In genomic region chr5:52007230-52007858, GRCh38 we compare ENCODE assay signal across 8 cellular contexts.
DNase-seq lines count a peak whose midpoint lies in the region; ATAC-seq and FAIRE-seq lines count a peak whose summit lies in the region.

No MANE protein-coding gene starts in this region.

- ATAC-seq in GM19035 (IDR thresholded peaks at IDR 0.05; ENCODE audit: unreplicated experiment) (peak; percentile 65), HG03469 (IDR thresholded peaks at IDR 0.05; ENCODE audit: unreplicated experiment) (no peak)

- peak; percentile 69 for DNase-seq in Ammon's horn (ENCODE audit: low spot score)
- DNase-seq in NCI-H1436 treated with DMSO at 0.1 percent for 48 hours (lab: John Stamatoyannopoulos, UW): peak; percentile 78
- peak; percentile 47 for DNase-seq in inferior parietal cortex (ENCODE audit: extremely low spot score)
- DNase-seq in NCI-H1048 (lab: John Stamatoyannopoulos, UW): no peak
- DNase-seq in ureter (ENCODE audit: low spot score): no peak

- FAIRE-seq in TTC549 (lab: Jason Lieb, UNC): peak; percentile 13

Comparison
In these comparisons a context has a peak if more than half of its experiments do, and no peak if none do; other contexts are left out.
1. DNase-seq: peak in Ammon's horn (single experiment), NCI-H1436 treated with DMSO at 0.1 percent for 48 hours (single experiment) and inferior parietal cortex (single experiment); none in NCI-H1048 (single experiment) and ureter (single experiment).